Comparison of ENCODE assay signal across 8 cellular contexts in the genomic region with DNA sequence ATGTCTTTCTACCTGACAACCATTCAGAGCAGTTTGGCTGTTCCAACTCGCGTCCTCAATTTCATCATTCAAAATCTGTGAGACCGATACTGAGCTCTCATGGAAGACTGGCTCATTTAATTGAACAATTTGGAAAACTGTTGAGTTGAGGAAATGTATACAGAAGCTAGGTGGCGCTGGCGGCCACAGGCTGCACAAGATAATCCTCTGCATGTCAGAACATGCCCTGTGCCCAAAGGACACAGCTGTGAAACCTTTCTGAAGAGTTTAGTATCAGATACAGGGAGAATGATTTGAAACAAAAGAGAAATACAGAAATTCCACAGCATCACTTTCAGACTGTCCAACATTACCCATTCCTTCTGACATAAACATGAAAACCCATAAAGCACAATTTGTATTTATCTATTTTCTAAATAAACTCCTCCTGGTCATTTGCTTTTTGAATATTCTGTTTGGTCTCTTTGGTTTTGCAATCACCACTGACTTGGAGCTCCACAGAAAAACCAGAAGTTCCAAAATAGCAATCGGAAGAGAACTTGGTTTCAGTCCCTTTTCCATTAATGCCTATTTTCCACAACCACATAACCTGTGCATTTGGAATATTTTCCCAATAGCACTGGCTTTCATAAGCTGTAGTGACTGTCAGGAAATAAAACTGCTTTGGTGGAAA.
DNase-seq lines count a peak whose midpoint lies in the region; ATAC-seq, FAIRE-seq and TF ChIP-seq lines count a peak whose summit lies in the region.

No MANE protein-coding gene starts in this region.

- intact Hi-C loops in mammary epithelial cell (cut with micrococcal nuclease) = loop anchor here (1.0 to 10.0 kb wide), 9 partner anchors 81 to 1015 kb away; no protein-coding TSS in a partner anchor

- no peak overlapping the region for H3K4me3 Mint-ChIP-seq in activated CD8-positive, alpha-beta memory T cell treated with anti-CD3 and anti-CD28 coated beads, Interleukin-2, amount 10 ng/mL, durations not matched to agents 7 days and 5 days

- TF ChIP-seq POLR2A in H54 (IDR thresholded peaks at IDR 0.05; ENCODE audit: low read depth, low read length) = no peak

- no peaks in the 10 kb centered on the region for H3K9me1 ChIP-seq in keratinocyte (ENCODE audit: control insufficient read depth, extremely low read depth, insufficient read depth, low read length)

- H3K4me1 Mint-ChIP-seq in activated CD8-positive, alpha-beta memory T cell treated with anti-CD3 and anti-CD28 coated beads, Interleukin-2, amount 10 ng/mL, durations not matched to agents 7 days and 5 days = peaks cover 29% of the 10 kb centered on the region

- peak; percentile 93 for FAIRE-seq in H54 (lab: Jason Lieb, UNC)
- peak; percentile 44 for FAIRE-seq in keratinocyte (lab: Jason Lieb, UNC)

- BruUV-seq in mammary epithelial cell (replicated peaks; lab: Mats Ljungman, UMichigan) = no TSS peak

- H3K27me3 ChIP-seq in KMS-11 (ENCODE audit: insufficient read depth, low read depth) (no peaks in the 10 kb centered on the region), OCI-LY1 (ENCODE audit: insufficient read depth, low read length) (no peaks in the 10 kb centered on the region), mammary epithelial cell (ENCODE audit: insufficient read depth, low read length) (no peaks in the 10 kb centered on the region), keratinocyte (ENCODE audit: control insufficient read depth, extremely low read depth, insufficient read depth, low read length) (no peaks in the 10 kb centered on the region)

- H3K79me2 ChIP-seq in KMS-11 (ENCODE audit: insufficient read depth, low read depth) (no peaks in the 10 kb centered on the region), OCI-LY1 (ENCODE audit: insufficient read depth, low read length) (no peaks in the 10 kb centered on the region), mammary epithelial cell (ENCODE audit: insufficient read depth, low read length) (no peaks in the 10 kb centered on the region), keratinocyte (ENCODE audit: control insufficient read depth, insufficient read depth, low read length) (no peaks in the 10 kb centered on the region)

- H3K27me3 Mint-ChIP-seq in activated CD8-positive, alpha-beta memory T cell treated with anti-CD3 and anti-CD28 coated beads, Interleukin-2, amount 10 ng/mL, durations not matched to agents 7 days and 5 days = no peaks in the 10 kb centered on the region

- peak; percentile 66 for DNase-seq in activated CD8-positive, alpha-beta memory T cell treated with anti-CD3 and anti-CD28 coated beads, Interleukin-2, amount 10 ng/mL, durations not matched to agents 7 days and 5 days
- DNase-seq in activated CD8-positive, alpha-beta memory T cell treated with anti-CD3 and anti-CD28 coated beads, Interleukin-2, amount 50 U/mL, for 4 hours = no peak
- DNase-seq in H54 (ENCODE audit: insufficient read length, low spot score) = peak; percentile 32
- peak; percentile 75 for DNase-seq in mammary epithelial cell
- DNase-seq in keratinocyte (ENCODE audit: low read depth, low spot score) = peak; percentile 17
- peak; percentile 7 to 28 for DNase-seq in stimulated activated CD4-positive, alpha-beta T cell treated with anti-CD3 and anti-CD28 coated beads, Interleukin-4, amount 100 ng/mL, for 48 hours (ENCODE audit: low read depth in 2 of 2)

- peaks cover 4% of the 10 kb centered on the region; the same call in 1 of the 2 replicates for H3K9me3 ChIP-seq in OCI-LY1 (ENCODE audit: low read length)
- no peaks in the 10 kb centered on the region for H3K9me3 ChIP-seq in mammary epithelial cell (replicated peaks; ENCODE audit: insufficient read depth, low read length)
- no peaks in the 10 kb centered on the region for H3K9me3 ChIP-seq in keratinocyte (ENCODE audit: control insufficient read depth, low read depth, low read length)

- H3K9me3 Mint-ChIP-seq in activated CD8-positive, alpha-beta memory T cell treated with anti-CD3 and anti-CD28 coated beads, Interleukin-2, amount 10 ng/mL, durations not matched to agents 7 days and 5 days (ENCODE audit: low read depth) = peaks cover 3% of the 10 kb centered on the region

- peak overlapping the region; percentile 39 for H3K27ac Mint-ChIP-seq in activated CD8-positive, alpha-beta memory T cell treated with anti-CD3 and anti-CD28 coated beads, Interleukin-2, amount 10 ng/mL, durations not matched to agents 7 days and 5 days

- H3K27ac ChIP-seq in KMS-11 (no peak overlapping the region), OCI-LY1 (ENCODE audit: low read depth, low read length, poor library complexity, severe bottlenecking) (peak overlapping the region; percentile 82), mammary epithelial cell (ENCODE audit: insufficient read depth, low read depth, low read length) (peak overlapping the region; percentile 37), keratinocyte (ENCODE audit: control insufficient read depth, insufficient read depth, low read length) (no peak overlapping the region)

- dilution Hi-C loops in mammary epithelial cell (cut with HindIII; ENCODE audit: low sequenced_read_pairs) (no loop called here), keratinocyte (cut with MboI; ENCODE audit: extremely low pct_ligation_motif_present, low sequenced_read_pairs) (no loop called here)

- no peaks in the 10 kb centered on the region for H3K36me3 ChIP-seq in KMS-11 (ENCODE audit: insufficient read depth)
- no peaks in the 10 kb centered on the region for H3K36me3 ChIP-seq in OCI-LY1 (ENCODE audit: insufficient read depth, low read length)
- no peaks in the 10 kb centered on the region for H3K36me3 ChIP-seq in mammary epithelial cell (ENCODE audit: insufficient read depth, low read length)
- H3K36me3 ChIP-seq in keratinocyte (ENCODE audit: control insufficient read depth in 2 of 2, extremely low read depth in 1 of 2, insufficient read depth in 2 of 2, low read length in 2 of 2) = no peaks in the 10 kb centered on the region

- H4K20me1 ChIP-seq in KMS-11 (ENCODE audit: insufficient read depth) (no peaks in the 10 kb centered on the region), OCI-LY1 (ENCODE audit: insufficient read depth, low read length) (no peaks in the 10 kb centered on the region), mammary epithelial cell (ENCODE audit: insufficient read depth, low read length) (no peaks in the 10 kb centered on the region), keratinocyte (ENCODE audit: control insufficient read depth, extremely low read depth, insufficient read depth, low read length) (no peaks in the 10 kb centered on the region)

- H3K4me3 ChIP-seq in KMS-11 (IDR thresholded peaks at IDR 0.05; ENCODE audit: insufficient read depth, low read depth, low read length) (no peak overlapping the region), OCI-LY1 (ENCODE audit: low read depth, low read length, poor library complexity, severe bottlenecking) (no peak overlapping the region), mammary epithelial cell (replicated peaks in 1 of 3; ENCODE audit: insufficient read depth in 1 of 3, low read depth in 2 of 3, low read length in 3 of 3) (no peak overlapping the region), keratinocyte (ENCODE audit: control insufficient read depth in 2 of 3, extremely low read depth in 1 of 3, insufficient read depth in 2 of 3, low read depth in 1 of 3, low read length in 3 of 3) (peak overlapping the region in 1 of 3 experiments; percentile 9)

- H3K9me2 ChIP-seq in OCI-LY1 (ENCODE audit: low read depth, low read length) = no peaks in the 10 kb centered on the region

- no peak overlapping the region for H2AFZ ChIP-seq in KMS-11 (ENCODE audit: low read depth)
- H2AFZ ChIP-seq in OCI-LY1 (ENCODE audit: low read length) = no peak overlapping the region
- peak overlapping the region; percentile 43 for H2AFZ ChIP-seq in mammary epithelial cell (ENCODE audit: low read depth, low read length)
- H2AFZ ChIP-seq in keratinocyte (ENCODE audit: control insufficient read depth, low read length) = peak overlapping the region; percentile 34

- H3K9ac ChIP-seq in KMS-11 (no peak overlapping the region), OCI-LY1 (ENCODE audit: low read length) (peak overlapping the region; percentile 37), mammary epithelial cell (ENCODE audit: insufficient read depth, low read length) (no peak overlapping the region), keratinocyte (ENCODE audit: control insufficient read depth, extremely low read depth, insufficient read depth, low read length) (no peak overlapping the region)

- TF ChIP-seq CTCF in KMS-11 (conservative IDR thresholded peaks at IDR 0.05; ENCODE audit: low read depth, low read length) (peak; percentile 91), OCI-LY1 (IDR thresholded peaks at IDR 0.05; ENCODE audit: low read length) (peak; percentile 96), mammary epithelial cell (conservative IDR thresholded peaks at IDR 0.05 in 1 of 2, IDR thresholded peaks at IDR 0.05 in 1 of 2; ENCODE audit: extremely low read depth in 1 of 2, insufficient read depth in 1 of 2, low read depth in 1 of 2, low read length in 2 of 2) (peak; percentile 84 to 94), keratinocyte (optimal IDR thresholded peaks at IDR 0.05 in 1 of 3, IDR thresholded peaks at IDR 0.05 in 1 of 3, conservative IDR thresholded peaks at IDR 0.05 in 1 of 3; ENCODE audit: extremely low read depth in 1 of 3, insufficient read depth in 2 of 3, low read length in 3 of 3) (peak; percentile 78 to 88 (median 87))

- H3F3A ChIP-seq in OCI-LY1 (ENCODE audit: insufficient read depth, low read length) = 0 out of 2 replicates have a peak, but pooled peaks cover 4% of the 10 kb centered on the region

- 17% methylated on average over 6 of the region's 6 CpGs for WGBS in mammary epithelial cell (ENCODE audit: low coverage, missing lambda C conversion rate)

- CTCF ChIA-PET in activated CD8-positive, alpha-beta memory T cell treated with anti-CD3 and anti-CD28 coated beads, Interleukin-2, amount 10 ng/mL, durations not matched to agents 7 days and 5 days (lab: Charles Lee) = interaction anchor here (0.7 to 3.5 kb wide), 9 partner anchors 13 to 948 kb away, joined by 3 to 15 read pairs (median 3); no protein-coding TSS in a partner anchor
- CTCF ChIA-PET in mammary epithelial cell (lab: Charles Lee; ENCODE audit: low non-redundant PET) = interaction anchor here (0.6 to 1.2 kb wide), 3 partner anchors 61 to 948 kb away, joined by 3 to 5 read pairs (median 3); no protein-coding TSS in a partner anchor

- H3K4me2 ChIP-seq in KMS-11 (no peak overlapping the region), OCI-LY1 (ENCODE audit: low read length) (peak overlapping the region; percentile 37), mammary epithelial cell (ENCODE audit: insufficient read depth, low read depth, low read length) (peak overlapping the region; percentile 26), keratinocyte (ENCODE audit: control insufficient read depth, extremely low read depth, insufficient read depth, low read depth, low read length) (peak overlapping the region; percentile 44)

- H3K36me3 Mint-ChIP-seq in activated CD8-positive, alpha-beta memory T cell treated with anti-CD3 and anti-CD28 coated beads, Interleukin-2, amount 10 ng/mL, durations not matched to agents 7 days and 5 days = no peaks in the 10 kb centered on the region

- ATAC-seq in activated CD8-positive, alpha-beta memory T cell treated with anti-CD3 and anti-CD28 coated beads, Interleukin-2, amount 10 ng/mL, durations not matched to agents 7 days and 5 days = peak; percentile 80

- H3K4me1 ChIP-seq in KMS-11 (ENCODE audit: low read depth, poor library complexity, severe bottlenecking) = no peaks in the 10 kb centered on the region
- H3K4me1 ChIP-seq in OCI-LY1 (ENCODE audit: insufficient read depth, low read length, severe bottlenecking) = peaks cover 59% of the 10 kb centered on the region
- H3K4me1 ChIP-seq in mammary epithelial cell (ENCODE audit: insufficient read depth, low read length) = peaks cover 27% of the 10 kb centered on the region
- H3K4me1 ChIP-seq in keratinocyte (ENCODE audit: control insufficient read depth, extremely low read depth, insufficient read depth, low read length) = peaks cover 24% of the 10 kb centered on the region

- in situ Hi-C loops in mammary epithelial cell (cut with MboI; ENCODE audit: low sequenced_read_pairs in 2 of 2) = no loop called here

Comparison
In these comparisons a context has a peak if more than half of its experiments do, and no peak if none do; other contexts are left out.
1. H2AFZ ChIP-seq: peak in mammary epithelial cell (single experiment) and keratinocyte (single experiment); none in KMS-11 (single experiment) and OCI-LY1 (single experiment).
2. H3K27ac ChIP-seq: peak in OCI-LY1 (single experiment) and mammary epithelial cell (single experiment); none in KMS-11 (single experiment) and keratinocyte (single experiment).
3. Peak in every context shown above with its lines, with median percentiles within 50 percentile points of each other: CTCF ChIP-seq.